In genomic region chr12:28569698-28570411, GRCh38 we compare ENCODE assay signal across 12 cellular contexts.
A peak's percentile ranks its signal among the peaks of the same experiment; 100 is the strongest.
DNase-seq lines count a peak whose midpoint lies in the region; ATAC-seq, FAIRE-seq and TF ChIP-seq lines count a peak whose summit lies in the region.
"Had no signal": no experiment of that assay in that cellular context is flagged by ENCODE, and none has a peak within 500 bp of the region (broad histone marks: within the 10 kb centered on the region; RNA-seq: fewer than 3 reads in every experiment).

No MANE protein-coding gene starts in this region.

- CTCF ChIA-PET in MCF 10A (lab: Yijun Ruan, JAX): no interaction called here

- H3K27me3 Mint-ChIP-seq in activated T-cell treated with anti-CD3 and anti-CD28 coated beads, Interleukin-2, amount 50 U/mL, for 72 hours (ENCODE audit: low read depth): no peaks in the 10 kb centered on the region
- H3K27me3 Mint-ChIP-seq in MCF 10A (ENCODE audit: insufficient read depth, unreplicated experiment): no peaks in the 10 kb centered on the region

- H3K9me3 ChIP-seq in kidney (ENCODE audit: control insufficient read depth in 1 of 2, low read length in 2 of 2) (no peaks in the 10 kb centered on the region), vagina (no peaks in the 10 kb centered on the region)
- H3K9me3 ChIP-seq: BLaER1 had no signal

- H3K9ac ChIP-seq in kidney (ENCODE audit: low read length in 2 of 2): no peak overlapping the region
- H3K9ac ChIP-seq: BLaER1 had no signal

- peaks cover 6% of the 10 kb centered on the region for H3K4me1 Mint-ChIP-seq in activated T-cell treated with anti-CD3 and anti-CD28 coated beads, Interleukin-2, amount 50 U/mL, for 72 hours (ENCODE audit: low read depth)
- peaks cover 16% of the 10 kb centered on the region for H3K4me1 Mint-ChIP-seq in MCF 10A (ENCODE audit: insufficient read depth, unreplicated experiment)

- no TSS peak for BruUV-seq in MCF 10A (replicated peaks; lab: Mats Ljungman, UMichigan)

- H3K4me3 Mint-ChIP-seq in activated T-cell treated with anti-CD3 and anti-CD28 coated beads, Interleukin-2, amount 50 U/mL, for 72 hours: no peak overlapping the region
- H3K4me3 Mint-ChIP-seq in MCF 10A (ENCODE audit: unreplicated experiment): no peak overlapping the region

- peak; percentile 83 to 90 for ATAC-seq in activated T-cell treated with anti-CD3 and anti-CD28 coated beads, Interleukin-2, amount 50 U/mL, for 72 hours (replicated peaks in 1 of 2)

- POLR2A ChIA-PET in MCF 10A (lab: Yijun Ruan, JAX): no interaction called here

- intact Hi-C loops in MCF 10A (cut with micrococcal nuclease) (no loop called here), kidney (cut with DNase I) (no loop called here), vagina (cut with DNase I) (no loop called here), posterior cingulate gyrus (cut with DNase I) (no loop called here)

- peaks cover 3 to 4% of the 10 kb centered on the region in 2 donors for H3K36me3 Mint-ChIP-seq in activated T-cell treated with anti-CD3 and anti-CD28 coated beads, Interleukin-2, amount 50 U/mL, for 72 hours (ENCODE audit: insufficient read depth in 2 of 2)
- no peaks in the 10 kb centered on the region for H3K36me3 Mint-ChIP-seq in MCF 10A (ENCODE audit: insufficient read depth, unreplicated experiment)

- FAIRE-seq in kidney (lab: Jason Lieb, UNC): peak; percentile 35
- FAIRE-seq: GM18507 had no signal

- TF ChIP-seq CTCF in MCF 10A (IDR thresholded peaks at IDR 0.05; ENCODE audit: unreplicated experiment): no peak
- TF ChIP-seq CTCF in kidney (IDR thresholded peaks at IDR 0.05; ENCODE audit: borderline replicate concordance, extremely low read depth, insufficient read depth): no peak
- no peak for TF ChIP-seq CTCF in vagina (IDR thresholded peaks at IDR 0.05)

- DNase-seq in activated T-cell treated with anti-CD3 and anti-CD28 coated beads, Interleukin-2, amount 50 U/mL, for 72 hours: no peak
- no peak for DNase-seq in activated T-cell treated with anti-CD3 and anti-CD28 coated beads, Interleukin-2, amount 50 U/mL, for 48 hours
- DNase-seq in MCF 10A (ENCODE audit: unreplicated experiment) (peak; percentile 31), kidney (no peak), vagina (ENCODE audit: extremely low spot score in 2 of 2) (no peak), CD1c-positive myeloid dendritic cell (ENCODE audit: extremely low spot score) (no peak), posterior cingulate gyrus (no peak)
- no peak for DNase-seq in stimulated activated CD4-positive, alpha-beta T cell treated with anti-CD3 and anti-CD28 coated beads, Interleukin-15, amount 100 ng/mL, for 24 hours
- DNase-seq: dorsolateral prefrontal cortex; stimulated activated CD4-positive, alpha-beta T cell treated with anti-CD3 and anti-CD28 coated beads, Interleukin-4, amount 100 ng/mL, for 4 hours had no signal

- no peak for TF ChIP-seq POLR2A in vagina (IDR thresholded peaks at IDR 0.05)

- H3K4me1 ChIP-seq in kidney (ENCODE audit: control insufficient read depth in 1 of 2, insufficient read depth in 1 of 2, low read depth in 1 of 2, low read length in 2 of 2) (peaks cover 2 to 5% of the 10 kb centered on the region in 2 donors), vagina (peaks cover 1% of the 10 kb centered on the region)
- H3K4me1 ChIP-seq: BLaER1 had no signal

- H3K4me3 ChIP-seq in kidney (ENCODE audit: low read length in 2 of 2): no peak overlapping the region
- no peak overlapping the region for H3K4me3 ChIP-seq in vagina
- H3K4me3 ChIP-seq: BLaER1, dorsolateral prefrontal cortex had no signal

- H3K27ac ChIP-seq in kidney (ENCODE audit: low read depth in 2 of 2, low read length in 2 of 2): no peak overlapping the region
- peak overlapping the region; percentile 39 for H3K27ac ChIP-seq in vagina
- H3K27ac ChIP-seq: BLaER1, dorsolateral prefrontal cortex had no signal

- H3K36me3 ChIP-seq in kidney (ENCODE audit: control insufficient read depth in 1 of 2, insufficient read depth in 2 of 2, low read length in 2 of 2): peaks cover 0 to under 1% of the 10 kb centered on the region in 2 donors
- no peaks in the 10 kb centered on the region for H3K36me3 ChIP-seq in vagina
- H3K36me3 ChIP-seq: BLaER1 had no signal

- peaks cover 0 to 3% of the 10 kb centered on the region in 2 donors for H3K9me3 Mint-ChIP-seq in activated T-cell treated with anti-CD3 and anti-CD28 coated beads, Interleukin-2, amount 50 U/mL, for 72 hours
- no peaks in the 10 kb centered on the region for H3K9me3 Mint-ChIP-seq in MCF 10A (ENCODE audit: unreplicated experiment)

- H3K27me3 ChIP-seq in vagina: no peaks in the 10 kb centered on the region
- H3K27me3 ChIP-seq: BLaER1, dorsolateral prefrontal cortex had no signal

- no peak overlapping the region for H3K27ac Mint-ChIP-seq in activated T-cell treated with anti-CD3 and anti-CD28 coated beads, Interleukin-2, amount 50 U/mL, for 72 hours
- no peak overlapping the region for H3K27ac Mint-ChIP-seq in MCF 10A (ENCODE audit: low read depth, unreplicated experiment)
